Comparison of ENCODE assay signal across 9 cellular contexts in the genomic region with DNA sequence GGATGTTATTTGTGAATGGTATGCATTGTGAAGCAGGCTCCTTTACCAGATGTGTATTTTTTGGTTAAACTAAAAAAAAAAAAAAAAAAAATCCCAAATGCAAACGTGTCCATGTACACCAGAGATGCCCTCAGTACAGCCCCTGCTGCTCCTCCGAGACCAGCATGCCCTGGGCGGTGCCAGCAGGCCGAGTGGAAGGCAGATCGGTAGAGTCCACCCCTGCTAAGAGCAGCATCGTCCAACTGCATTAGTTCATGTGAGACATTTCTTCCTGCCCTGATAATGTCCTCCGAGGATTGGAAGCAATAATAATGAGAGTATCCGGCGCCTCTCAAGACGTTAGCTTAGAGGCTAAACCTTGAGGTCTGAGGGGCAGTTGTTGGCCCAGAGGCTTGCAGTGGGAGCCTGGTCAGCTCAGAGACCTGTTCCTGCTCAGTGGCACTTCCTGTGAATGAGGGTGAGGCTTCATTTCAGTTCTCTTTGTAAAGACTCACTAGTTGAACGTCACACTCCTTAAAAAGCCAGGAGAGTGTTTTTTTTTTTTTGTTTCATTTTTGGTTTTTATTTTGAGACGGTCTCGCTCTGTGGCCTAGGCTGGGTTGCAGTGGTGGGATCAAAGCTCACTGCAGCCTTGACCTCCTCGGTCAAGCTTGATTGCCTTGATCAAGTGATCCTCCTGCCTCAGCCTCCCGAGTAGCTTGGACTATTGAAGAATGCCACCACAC. TPM values are rescaled to one million over a fixed set of nuclear protein-coding genes. Genes with fewer than 3 reads are reported as not detected.
DNase-seq lines count a peak whose midpoint lies in the region; ATAC-seq lines count a peak whose summit lies in the region.
"Had no signal": no experiment of that assay in that cellular context is flagged by ENCODE, and none has a peak within 500 bp of the region (broad histone marks: within the 10 kb centered on the region; RNA-seq: fewer than 3 reads in every experiment).

No MANE protein-coding gene starts in this region.

- H3K27ac Mint-ChIP-seq in naive thymus-derived CD4-positive, alpha-beta T cell = peak overlapping the region; percentile 56 to 95 (median 85)

- intact Hi-C loops in naive thymus-derived CD4-positive, alpha-beta T cell (cut with micrococcal nuclease) = no loop called here
- intact Hi-C loops in left ventricle myocardium superior (cut with micrococcal nuclease) = no loop called here

- no peaks in the 10 kb centered on the region for H3K27me3 Mint-ChIP-seq in naive thymus-derived CD4-positive, alpha-beta T cell

- peaks cover 13% of the 10 kb centered on the region in 2 donors for H3K4me1 ChIP-seq in naive thymus-derived CD4-positive, alpha-beta T cell (ENCODE audit: control insufficient read depth in 2 of 2, insufficient read depth in 2 of 2, low read length in 2 of 2)
- peaks cover 2% of the 10 kb centered on the region; the same call in 1 of the 2 replicates for H3K4me1 ChIP-seq in SJCRH30

- POLR2A ChIA-PET in naive thymus-derived CD4-positive, alpha-beta T cell (lab: Charles Lee) = interaction anchor here (1.0 to 1.1 kb wide), 2 partner anchors 32 to 1123 kb away, joined by 3 read pairs; no protein-coding TSS in a partner anchor

- H3K27ac ChIP-seq in naive thymus-derived CD4-positive, alpha-beta T cell (ENCODE audit: low read depth, low read length) = peak overlapping the region; percentile 54
- H3K27ac ChIP-seq in SJCRH30 = no peak overlapping the region
- H3K27ac ChIP-seq: SJSA1 had no signal

- peaks cover 0 to 12% (median 2%) of the 10 kb centered on the region in 5 donors for H3K36me3 Mint-ChIP-seq in naive thymus-derived CD4-positive, alpha-beta T cell

- H3K9me3 ChIP-seq in naive thymus-derived CD4-positive, alpha-beta T cell (ENCODE audit: control insufficient read depth in 2 of 3, low read length in 3 of 3) = no peaks in the 10 kb centered on the region
- H3K9me3 ChIP-seq in SJCRH30 (replicated peaks) = no peaks in the 10 kb centered on the region
- H3K9me3 ChIP-seq: SJSA1 had no signal

- peaks cover 15 to 33% (median 25%) of the 10 kb centered on the region in 7 donors for H3K4me1 Mint-ChIP-seq in naive thymus-derived CD4-positive, alpha-beta T cell

- CTCF ChIA-PET in naive thymus-derived CD4-positive, alpha-beta T cell (lab: Charles Lee) = no interaction called here

- H3K9me3 Mint-ChIP-seq in naive thymus-derived CD4-positive, alpha-beta T cell = no peaks in the 10 kb centered on the region

- peak in 3 of 9 donors; percentile 12 to 21 (median 18) for DNase-seq in naive thymus-derived CD4-positive, alpha-beta T cell
- no peak for DNase-seq in foreskin melanocyte
- no peak for DNase-seq in SJCRH30
- DNase-seq in H7 = no peak
- DNase-seq in left ventricle myocardium superior = no peak

- peaks cover 0 to 3% (median 0%) of the 10 kb centered on the region in 3 experiments for H3K36me3 ChIP-seq in naive thymus-derived CD4-positive, alpha-beta T cell (ENCODE audit: control insufficient read depth in 2 of 3, insufficient read depth in 3 of 3, low read length in 3 of 3)
- H3K36me3 ChIP-seq in SJCRH30 (no peaks in the 10 kb centered on the region), H7 (replicated peaks; ENCODE audit: control insufficient read depth, insufficient read depth, low read length) (no peaks in the 10 kb centered on the region)
- H3K36me3 ChIP-seq: SJSA1 had no signal

- ATAC-seq in GM18517 (IDR thresholded peaks at IDR 0.05; ENCODE audit: unreplicated experiment) = peak; percentile 80
- ATAC-seq in GM21526 (IDR thresholded peaks at IDR 0.05; ENCODE audit: low FRiP score, unreplicated experiment) = peak; percentile 67
- peak; percentile 78 for ATAC-seq in HG03565 (IDR thresholded peaks at IDR 0.05; ENCODE audit: unreplicated experiment)
- peak; percentile 71 for ATAC-seq in naive thymus-derived CD4-positive, alpha-beta T cell
- no peak for ATAC-seq in left ventricle myocardium superior

- H3K4me3 ChIP-seq in naive thymus-derived CD4-positive, alpha-beta T cell (ENCODE audit: low read length) = no peak overlapping the region
- H3K4me3 ChIP-seq in SJCRH30 = no peak overlapping the region
- H3K4me3 ChIP-seq in H7 (ENCODE audit: insufficient read depth, low read depth, low read length) = no peak overlapping the region
- H3K4me3 ChIP-seq: SJSA1 had no signal

- H3K27me3 ChIP-seq in naive thymus-derived CD4-positive, alpha-beta T cell (ENCODE audit: control insufficient read depth in 2 of 2, insufficient read depth in 2 of 2, low read length in 2 of 2) = no peaks in the 10 kb centered on the region
- H3K27me3 ChIP-seq in SJCRH30 = no peaks in the 10 kb centered on the region
- H3K27me3 ChIP-seq in H7 (ENCODE audit: control insufficient read depth, insufficient read depth, low read length) = peaks cover 5% of the 10 kb centered on the region
- H3K27me3 ChIP-seq: SJSA1 had no signal

- H3K4me3 Mint-ChIP-seq in naive thymus-derived CD4-positive, alpha-beta T cell = peak overlapping the region; percentile 29 to 66 (median 50)

RNA-seq across cellular contexts. Expression of gene SLC66A3, which starts 5.6 kb away (rescaled TPM):
- 10 to 100 TPM; 12.6 to 22.7 (median 17.4) TPM for total RNA-seq in naive thymus-derived CD4-positive, alpha-beta T cell
- polyA plus RNA-seq in naive thymus-derived CD4-positive, alpha-beta T cell = 10 to 100 TPM; 35.1 to 43.7 TPM
- total RNA-seq in SJCRH30 (2014; rRNA removed; shearing (Covaris generic)) = 5.0 and 6.1 TPM in 2 replicates
- total RNA-seq in H7 (2014; rRNA removed; shearing (Covaris generic)) = 16.1 and 21.1 TPM in 2 replicates
- total RNA-seq in left ventricle myocardium superior = 6.8 TPM
